17 cellular contexts compared by ENCODE assay signal in genomic region chr11:91404344-91404743, GRCh38.
"Had no signal": no experiment of that assay in that cellular context is flagged by ENCODE, and none has a peak within 500 bp of the region (broad histone marks: within the 10 kb centered on the region; RNA-seq: fewer than 3 reads in every experiment).

No MANE protein-coding gene starts in this region.

- DNase-seq: dorsolateral prefrontal cortex; effector CD4-positive, alpha-beta T cell; left ventricle myocardium superior; lower lobe of right lung; naive B cell; nucleus accumbens; right cardiac atrium; spleen; stimulated activated CD4-positive, alpha-beta T cell treated with anti-CD3 and anti-CD28 coated beads, Interleukin-4, amount 100 ng/mL, for 4 hours; upper lobe of left lung had no signal

- H3K36me3 ChIP-seq: lower lobe of right lung, prostate gland, spleen, thoracic aorta, tibial nerve, upper lobe of left lung had no signal

- H3K9me3 Mint-ChIP-seq: stimulated activated naive CD8-positive, alpha-beta T cell treated with anti-CD3 and anti-CD28 coated beads, Interleukin-15, Interleukin-2, amounts not matched to agents 100 ng/mL and 50 ng/mL, for 24 hours had no signal

- H3K27ac Mint-ChIP-seq: naive B cell; natural killer cell treated with Interleukin-12 subunit alpha and Interleukin-12 subunit beta and Interleukin-15 and Interleukin-18, amount 100 ng/mL, for 72 hours; stimulated activated memory B cell treated with anti-CD40 and anti-IgM and Interleukin-4, amounts not matched to agents 10 μg/mL and 1 μg/mL and 100 μg/mL, for 72 hours; stimulated activated naive CD8-positive, alpha-beta T cell treated with anti-CD3 and anti-CD28 coated beads, Interleukin-15, Interleukin-2, amounts not matched to agents 100 ng/mL and 50 ng/mL, for 24 hours had no signal

- H3K9me3 ChIP-seq: prostate gland had no signal

- H3K27me3 Mint-ChIP-seq: naive B cell; natural killer cell treated with Interleukin-12 subunit alpha and Interleukin-12 subunit beta and Interleukin-15 and Interleukin-18, amount 100 ng/mL, for 72 hours; stimulated activated memory B cell treated with anti-CD40 and anti-IgM and Interleukin-4, amounts not matched to agents 10 μg/mL and 1 μg/mL and 100 μg/mL, for 72 hours; stimulated activated naive CD8-positive, alpha-beta T cell treated with anti-CD3 and anti-CD28 coated beads, Interleukin-15, Interleukin-2, amounts not matched to agents 100 ng/mL and 50 ng/mL, for 24 hours had no signal

- H3K4me1 Mint-ChIP-seq: naive B cell; stimulated activated memory B cell treated with anti-CD40 and anti-IgM and Interleukin-4, amounts not matched to agents 10 μg/mL and 1 μg/mL and 100 μg/mL, for 72 hours had no signal

- H3K4me3 ChIP-seq: dorsolateral prefrontal cortex, lower lobe of right lung, prostate gland, skin epidermis, spleen, thoracic aorta, tibial nerve, upper lobe of left lung had no signal

- H3K27ac ChIP-seq: dorsolateral prefrontal cortex, lower lobe of right lung, prostate gland, skin epidermis, spleen, thoracic aorta, tibial nerve, upper lobe of left lung had no signal

- H3K27me3 ChIP-seq: dorsolateral prefrontal cortex, spleen, tibial nerve, upper lobe of left lung had no signal

- ATAC-seq: left ventricle myocardium superior; lower lobe of right lung; natural killer cell treated with Interleukin-12 subunit alpha and Interleukin-12 subunit beta and Interleukin-15 and Interleukin-18, amount 100 ng/mL, for 72 hours; right cardiac atrium; stimulated activated memory B cell treated with anti-CD40 and anti-IgM and Interleukin-4, amounts not matched to agents 10 μg/mL and 1 μg/mL and 100 μg/mL, for 72 hours had no signal

- H3K4me3 Mint-ChIP-seq: naive B cell; natural killer cell treated with Interleukin-12 subunit alpha and Interleukin-12 subunit beta and Interleukin-15 and Interleukin-18, amount 100 ng/mL, for 72 hours; stimulated activated memory B cell treated with anti-CD40 and anti-IgM and Interleukin-4, amounts not matched to agents 10 μg/mL and 1 μg/mL and 100 μg/mL, for 72 hours; stimulated activated naive CD8-positive, alpha-beta T cell treated with anti-CD3 and anti-CD28 coated beads, Interleukin-15, Interleukin-2, amounts not matched to agents 100 ng/mL and 50 ng/mL, for 24 hours had no signal

- H3K4me1 ChIP-seq: lower lobe of right lung, prostate gland, spleen, tibial nerve, upper lobe of left lung had no signal

- H3K36me3 Mint-ChIP-seq: naive B cell; stimulated activated memory B cell treated with anti-CD40 and anti-IgM and Interleukin-4, amounts not matched to agents 10 μg/mL and 1 μg/mL and 100 μg/mL, for 72 hours had no signal
